Comparison of ENCODE assay signal across 22 cellular contexts in the genomic region with DNA sequence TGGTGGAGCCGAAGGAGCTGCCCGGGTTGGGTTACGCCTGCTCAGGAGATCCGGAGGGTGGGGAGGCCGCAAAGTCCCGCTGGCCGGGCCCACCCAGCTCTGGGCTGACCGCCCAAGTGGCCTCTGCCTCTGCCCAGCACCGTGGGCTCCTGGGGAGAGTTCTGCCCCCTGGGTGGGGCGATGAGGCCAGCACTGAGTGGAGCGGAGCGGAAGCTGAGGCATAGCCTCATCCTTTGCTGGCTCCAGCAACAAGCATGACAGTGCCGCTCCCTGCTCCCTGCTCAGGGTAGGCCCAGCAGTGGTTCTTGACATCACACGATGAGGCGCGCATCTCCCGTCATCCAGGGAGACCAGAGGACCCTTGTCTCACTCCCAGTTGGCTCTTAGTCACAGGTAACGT. TPM values are rescaled to one million over a fixed set of nuclear protein-coding genes. Genes with fewer than 3 reads are reported as not detected.
DNase-seq lines count a peak whose midpoint lies in the region; ATAC-seq and TF ChIP-seq lines count a peak whose summit lies in the region.
"Had no signal": no experiment of that assay in that cellular context is flagged by ENCODE, and none has a peak within 500 bp of the region (broad histone marks: within the 10 kb centered on the region; RNA-seq: fewer than 3 reads in every experiment).

No MANE protein-coding gene starts in this region.

- BruUV-seq in A673 (replicated peaks; lab: Mats Ljungman, UMichigan) = no TSS peak

- H3K4me3 Mint-ChIP-seq in activated T-cell treated with anti-CD3 and anti-CD28 coated beads, Interleukin-2, amount 50 U/mL, for 24 hours = no peak overlapping the region
- H3K4me3 Mint-ChIP-seq: CD4-positive, CD25-positive, alpha-beta regulatory T cell; naive B cell had no signal

- H3K27me3 Mint-ChIP-seq in activated T-cell treated with anti-CD3 and anti-CD28 coated beads, Interleukin-2, amount 50 U/mL, for 24 hours = no peaks in the 10 kb centered on the region
- H3K27me3 Mint-ChIP-seq: naive B cell had no signal

- POLR2A ChIA-PET in A673 (lab: Charles Lee; ENCODE audit: low non-redundant PET) = no interaction called here

- peaks cover 31% of the 10 kb centered on the region for H3K4me1 ChIP-seq in A673 (ENCODE audit: insufficient read depth, low read length, poor library complexity, severe bottlenecking)

- H3K9me3 Mint-ChIP-seq in activated T-cell treated with anti-CD3 and anti-CD28 coated beads, Interleukin-2, amount 50 U/mL, for 24 hours = no peaks in the 10 kb centered on the region
- H3K9me3 Mint-ChIP-seq: CD4-positive, CD25-positive, alpha-beta regulatory T cell; naive B cell had no signal

- CTCF ChIA-PET in A673 (lab: Charles Lee) = interaction anchor here (0.9 kb wide), 1 partner anchor 110 kb away, joined by 3 read pairs; no protein-coding TSS in a partner anchor

- H3K36me3 Mint-ChIP-seq in activated T-cell treated with anti-CD3 and anti-CD28 coated beads, Interleukin-2, amount 50 U/mL, for 24 hours (ENCODE audit: low read depth) = peaks cover 71% of the 10 kb centered on the region

- no peak overlapping the region for H3K4me3 ChIP-seq in A673 (ENCODE audit: low read depth, low read length, poor library complexity, severe bottlenecking)
- H3K4me3 ChIP-seq: breast epithelium, esophagus squamous epithelium had no signal

- H3K27me3 ChIP-seq in A673 (replicated peaks; ENCODE audit: insufficient read depth, low read depth, low read length, poor library complexity) = no peaks in the 10 kb centered on the region
- H3K27me3 ChIP-seq: breast epithelium, esophagus squamous epithelium had no signal

- H3K27ac ChIP-seq in A673 (ENCODE audit: low read depth, low read length, poor library complexity, severe bottlenecking) = peak overlapping the region; percentile 66
- H3K27ac ChIP-seq: esophagus squamous epithelium had no signal

- intact Hi-C loops in A673 (cut with micrococcal nuclease; ENCODE audit: unreplicated experiment) (loop anchor here (10.0 kb wide), 1 partner anchor 316 kb away; no protein-coding TSS in a partner anchor), sciatic nerve (cut with DNase I) (no loop called here)

- peak; percentile 61 for ATAC-seq in sciatic nerve
- ATAC-seq in GM19035 (IDR thresholded peaks at IDR 0.05; ENCODE audit: unreplicated experiment) = no peak

- H3K27ac Mint-ChIP-seq in activated T-cell treated with anti-CD3 and anti-CD28 coated beads, Interleukin-2, amount 50 U/mL, for 24 hours = no peak overlapping the region

- peaks cover 2% of the 10 kb centered on the region for H3K4me1 Mint-ChIP-seq in activated T-cell treated with anti-CD3 and anti-CD28 coated beads, Interleukin-2, amount 50 U/mL, for 24 hours (ENCODE audit: low read depth)

- DNase-seq in A673 (ENCODE audit: low spot score) = no peak
- peak; percentile 44 for DNase-seq in GM03348 (ENCODE audit: low spot score)
- peak; percentile 76 for DNase-seq in fibroblast of gingiva (ENCODE audit: low read depth)
- DNase-seq in sciatic nerve (ENCODE audit: low spot score) = no peak
- DNase-seq in activated T-cell treated with anti-CD3 and anti-CD28 coated beads, Interleukin-2, amount 50 U/mL, for 24 hours = no peak
- no peak for DNase-seq in islet precursor cell
- no peak for DNase-seq in HuH-7.5 (ENCODE audit: low spot score)
- DNase-seq: ACHN; activated naive CD4-positive, alpha-beta T cell; activated T-cell treated with anti-CD3 and anti-CD28 coated beads, Interleukin-2, amount 50 U/mL, for 1 hour; CD4-positive, CD25-positive, alpha-beta regulatory T cell; esophagus squamous epithelium; glutamatergic neuron; kidney glomerular epithelial cell; naive B cell; NCI-H1694; NCI-H524 treated with DMSO at 0.1 percent for 48 hours had no signal

- no peaks in the 10 kb centered on the region for H3K9me3 ChIP-seq in A673 (ENCODE audit: low read depth, low read length, poor library complexity, severe bottlenecking)
- H3K9me3 ChIP-seq: breast epithelium, esophagus squamous epithelium had no signal

- H3K36me3 ChIP-seq in A673 (ENCODE audit: insufficient read depth, low read length, poor library complexity, severe bottlenecking) = peaks cover 46% of the 10 kb centered on the region
- H3K36me3 ChIP-seq: breast epithelium had no signal

- TF ChIP-seq CTCF in A673 (conservative IDR thresholded peaks at IDR 0.05; ENCODE audit: low read depth, low read length) = no peak

RNA-seq across cellular contexts. Expression of a gene that starts 22.5 kb away (rescaled TPM):
- total RNA-seq in A673 (2021) (24.5 and 32.1 TPM in 2 replicates), sciatic nerve (9.0 TPM)
- total RNA-seq: CD4-positive, CD25-positive, alpha-beta regulatory T cell; T-helper 1 cell treated with Interleukin-12 subunit alpha and Interleukin-12 subunit beta and Interleukin-4 antibody, amounts not matched to agents 30 ng/mL and 1 ng/mL, for 36 hours had no signal

RNA-seq across cellular contexts. Expression of a gene that starts 37.9 kb away (rescaled TPM):
- total RNA-seq in A673 (2021) (not detected in 2 replicates), sciatic nerve (not detected)
- total RNA-seq: CD4-positive, CD25-positive, alpha-beta regulatory T cell; esophagus squamous epithelium; mesenteric fat pad; omental fat pad; T-helper 1 cell treated with Interleukin-12 subunit alpha and Interleukin-12 subunit beta and Interleukin-4 antibody, amounts not matched to agents 30 ng/mL and 1 ng/mL, for 36 hours had no signal

RNA-seq across cellular contexts. Expression of a gene that starts 44.0 kb away (rescaled TPM):
- total RNA-seq in A673 (2021) = 157 and 164 TPM in 2 replicates
- 46.9 TPM for total RNA-seq in sciatic nerve

Comparison
In these comparisons a context has a peak if more than half of its experiments do, and no peak if none do; other contexts are left out.
1. DNase-seq: peak in GM03348 (single experiment) and fibroblast of gingiva (single experiment); none in A673 (single experiment), sciatic nerve (single experiment), activated T-cell treated with anti-CD3 and anti-CD28 coated beads, Interleukin-2, amount 50 U/mL, for 24 hours (single experiment), islet precursor cell (single experiment) and HuH-7.5 (single experiment).